ENCODE assay signal across 3 cellular contexts in genomic region chr19:42150940-42151339, GRCh38.
TF ChIP-seq lines count a peak whose summit lies in the region.

No MANE protein-coding gene starts in this region.

TF ChIP-seq in SK-N-SH, 30 proteins besides CTCF, POLR2A, EP300 and RAD21 (continues in another document):
- TF ChIP-seq REST (IDR thresholded peaks at IDR 0.05; ENCODE audit: low read depth, low read length): no peak
- no peak for TF ChIP-seq TAF1 (IDR thresholded peaks at IDR 0.05; ENCODE audit: borderline replicate concordance, low read depth, low read length)
- TF ChIP-seq NRF1 (IDR thresholded peaks at IDR 0.05; ENCODE audit: low read depth, low read length): no peak
- no peak for TF ChIP-seq JUND (IDR thresholded peaks at IDR 0.05)
- no peak for TF ChIP-seq MEF2A (IDR thresholded peaks at IDR 0.05; ENCODE audit: borderline replicate concordance, low read depth)
- no peak for TF ChIP-seq USF1 (IDR thresholded peaks at IDR 0.05; ENCODE audit: borderline replicate concordance, low read depth)
- TF ChIP-seq MAX (IDR thresholded peaks at IDR 0.05; ENCODE audit: low read depth): no peak
- no peak for TF ChIP-seq PBX3 (IDR thresholded peaks at IDR 0.05)
- TF ChIP-seq TEAD4 (IDR thresholded peaks at IDR 0.05; ENCODE audit: borderline replicate concordance, insufficient read depth): no peak
- TF ChIP-seq MXI1 (IDR thresholded peaks at IDR 0.05; ENCODE audit: low read depth, low read length): no peak
- TF ChIP-seq EZH2phosphoT487 (IDR thresholded peaks at IDR 0.05; ENCODE audit: borderline replicate concordance, low read depth): no peak
- TF ChIP-seq NFIC (IDR thresholded peaks at IDR 0.05; ENCODE audit: borderline replicate concordance): no peak
- TF ChIP-seq GATA2 (CRISPR knock-in tag; IDR thresholded peaks at IDR 0.05): no peak
- TF ChIP-seq FOSL2 (IDR thresholded peaks at IDR 0.05; ENCODE audit: borderline replicate concordance, low read depth): no peak

TF ChIP-seq in SK-N-SH treated with all-trans-retinoic acid at 6 μM for 48 hours, 23 proteins besides CTCF, POLR2A, EP300 and RAD21:
- TF ChIP-seq ISL1 (CRISPR knock-in tag; IDR thresholded peaks at IDR 0.05): no peak
- no peak for TF ChIP-seq ZNF565 (CRISPR knock-in tag; conservative IDR thresholded peaks at IDR 0.05; ENCODE audit: low read depth)
- no peak for TF ChIP-seq CSRNP3 (CRISPR knock-in tag; IDR thresholded peaks at IDR 0.05)
- no peak for TF ChIP-seq SNAI2 (CRISPR knock-in tag; IDR thresholded peaks at IDR 0.05)
- no peak for TF ChIP-seq ARNTL (CRISPR knock-in tag; IDR thresholded peaks at IDR 0.05; ENCODE audit: borderline replicate concordance, low read depth)
- TF ChIP-seq ZNF8 (CRISPR knock-in tag; IDR thresholded peaks at IDR 0.05): no peak
- no peak for TF ChIP-seq BACH2 (CRISPR knock-in tag; IDR thresholded peaks at IDR 0.05; ENCODE audit: borderline replicate concordance)
- TF ChIP-seq ESRRG (CRISPR knock-in tag; IDR thresholded peaks at IDR 0.05): no peak
- TF ChIP-seq ZFP3 (CRISPR knock-in tag; IDR thresholded peaks at IDR 0.05): no peak
TF ChIP-seq in SK-N-SH treated with all-trans-retinoic acid at 6 μM for 48 hours: peak in this region for 0.

TF ChIP-seq in HepG2, 621 proteins besides CTCF, POLR2A, EP300 and RAD21:
- no peak for TF ChIP-seq MIXL1 (CRISPR knock-in tag; IDR thresholded peaks at IDR 0.05)
- no peak for TF ChIP-seq THAP11 (CRISPR knock-in tag; IDR thresholded peaks at IDR 0.05)
- no peak for TF ChIP-seq ZNF816 (CRISPR knock-in tag; IDR thresholded peaks at IDR 0.05; ENCODE audit: borderline replicate concordance)
